ENCODE assay signal across 20 cellular contexts in the genomic region with DNA sequence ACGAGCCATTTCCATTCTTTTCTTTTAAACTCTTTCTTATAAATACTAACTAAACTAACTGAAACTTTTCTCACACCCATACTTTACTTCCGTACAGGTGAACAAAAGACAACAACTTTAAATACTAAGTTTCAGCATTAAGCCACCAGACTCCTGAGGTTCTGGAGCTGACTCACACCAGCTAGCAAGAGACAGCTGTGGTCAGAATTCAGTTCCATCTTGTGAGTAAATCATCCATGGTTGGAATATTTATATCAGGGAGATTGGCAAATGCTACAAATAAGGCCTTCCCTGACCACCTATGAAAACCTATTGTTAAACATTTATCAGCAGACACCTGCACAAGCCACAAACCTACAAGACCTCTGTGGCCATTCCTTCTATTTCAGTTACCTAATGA.
"Had no signal": no experiment of that assay in that cellular context is flagged by ENCODE, and none has a peak within 500 bp of the region (broad histone marks: within the 10 kb centered on the region; RNA-seq: fewer than 3 reads in every experiment).

No MANE protein-coding gene starts in this region.

- H3K27me3 ChIP-seq: body of pancreas, dorsolateral prefrontal cortex, heart right ventricle, right lobe of liver, stomach, suprapubic skin, tibial nerve had no signal

- H3K9me3 ChIP-seq: body of pancreas, left ventricle myocardium inferior, right lobe of liver, stomach, suprapubic skin, tibial nerve had no signal

- DNase-seq: activated CD4-positive, alpha-beta memory T cell treated with anti-CD3 and anti-CD28 coated beads, Interleukin-2, amount 10 ng/mL, durations not matched to agents 7 days and 5 days; activated CD4-positive, alpha-beta T cell treated with anti-CD3 and anti-CD28 coated beads, Interleukin-2, amount 10 ng/mL, durations not matched to agents 24 days and 14 days; activated effector memory CD4-positive, alpha-beta T cell treated with anti-CD3 and anti-CD28 coated beads, Interleukin-2, amount 50 U/mL, for 16 hours; activated naive CD4-positive, alpha-beta T cell treated with anti-CD3 and anti-CD28 coated beads, Interleukin-2, amount 10 ng/mL, durations not matched to agents 7 days and 5 days; activated T-cell treated with anti-CD3 and anti-CD28 coated beads, Interleukin-2, amount 50 U/mL, for 72 hours; body of pancreas; central memory CD4-positive, alpha-beta T cell; dorsolateral prefrontal cortex; heart right ventricle; kidney; left ventricle myocardium inferior; occipital lobe; right lobe of liver; stimulated activated CD4-positive, alpha-beta T cell treated with anti-CD3 and anti-CD28 coated beads, Interleukin-15, amount 100 ng/mL, for 24 hours; stomach had no signal

- H3K4me3 ChIP-seq: body of pancreas, dorsolateral prefrontal cortex, heart right ventricle, left ventricle myocardium inferior, right lobe of liver, smooth muscle cell, stomach, suprapubic skin, tibial nerve had no signal

- H3K4me2 ChIP-seq: smooth muscle cell had no signal

- H3K27ac ChIP-seq: body of pancreas, dorsolateral prefrontal cortex, epithelial cell of prostate, heart right ventricle, left ventricle myocardium inferior, right lobe of liver, stomach, suprapubic skin, tibial nerve, VCaP had no signal

- H3K36me3 ChIP-seq: heart right ventricle, left ventricle myocardium inferior, right lobe of liver, stomach, suprapubic skin, tibial nerve had no signal

- H3K4me1 ChIP-seq: body of pancreas, heart right ventricle, left ventricle myocardium inferior, right lobe of liver, stomach, suprapubic skin, tibial nerve had no signal
